ENCODE assay signal across 8 cellular contexts in genomic region chr3:32781211-32781968, GRCh38. TPM values are rescaled to one million over a fixed set of nuclear protein-coding genes. Genes with fewer than 3 reads are reported as not detected.
DNase-seq lines count a peak whose midpoint lies in the region; ATAC-seq and TF ChIP-seq lines count a peak whose summit lies in the region.

No MANE protein-coding gene starts in this region.

- H3K36me3 Mint-ChIP-seq in osteocyte (ENCODE audit: unreplicated experiment): no peaks in the 10 kb centered on the region

- H3K4me3 Mint-ChIP-seq in osteocyte (ENCODE audit: unreplicated experiment): peak overlapping the region; percentile 91

- H3K9me3 Mint-ChIP-seq in osteocyte (ENCODE audit: unreplicated experiment): no peaks in the 10 kb centered on the region

- 2% methylated on average over 59 of the region's 59 CpGs for WGBS in thymus

- peak; percentile 85 for DNase-seq in EL
- DNase-seq in KG1 (lab: John Stamatoyannopoulos, UW): peak; percentile 88
- DNase-seq in SHP77 (lab: John Stamatoyannopoulos, UW): peak; percentile 75 to 89
- peak; percentile 76 for DNase-seq in activated naive CD4-positive, alpha-beta T cell treated with Interleukin-2 at 50 U/mL for 16 hours
- DNase-seq in glomerular visceral epithelial cell (ENCODE audit: extremely low spot score): peak; percentile 78
- peak; percentile 93 for DNase-seq in osteocyte (ENCODE audit: extremely low spot score, unreplicated experiment)

- peak; percentile 90 for ATAC-seq in GM21786 (IDR thresholded peaks at IDR 0.05; ENCODE audit: unreplicated experiment)

- H3K27me3 ChIP-seq in thymus (ENCODE audit: control insufficient read depth, insufficient read depth): peaks cover 8% of the 10 kb centered on the region

- no peak overlapping the region for H3K27ac ChIP-seq in thymus (ENCODE audit: low read depth)

- peaks cover 9% of the 10 kb centered on the region for H3K4me1 ChIP-seq in thymus (ENCODE audit: control insufficient read depth, insufficient read depth, low read length)

- peaks cover 6% of the 10 kb centered on the region for H3K4me1 Mint-ChIP-seq in osteocyte (ENCODE audit: unreplicated experiment)

- no peaks in the 10 kb centered on the region for H3K27me3 Mint-ChIP-seq in osteocyte (ENCODE audit: unreplicated experiment)

- H3K36me3 ChIP-seq in thymus (ENCODE audit: control insufficient read depth, insufficient read depth): no peaks in the 10 kb centered on the region

- H3K27ac Mint-ChIP-seq in osteocyte (ENCODE audit: unreplicated experiment): peak overlapping the region; percentile 84

- TF ChIP-seq CTCF in osteocyte (IDR thresholded peaks at IDR 0.05): peak; percentile 90

- H3K9me3 ChIP-seq in thymus (ENCODE audit: control insufficient read depth): no peaks in the 10 kb centered on the region

- H3K4me3 ChIP-seq in thymus (ENCODE audit: low read length): peak overlapping the region; percentile 61

RNA-seq across cellular contexts. Expression of gene TRIM71, which starts 36.4 kb away (rescaled TPM):
- total RNA-seq in osteocyte: 0.05 TPM in 1 of 2 replicates, not detected in the other
- 0.09 TPM for polyA plus RNA-seq in thymus
